10 cellular contexts compared by ENCODE assay signal in the genomic region with DNA sequence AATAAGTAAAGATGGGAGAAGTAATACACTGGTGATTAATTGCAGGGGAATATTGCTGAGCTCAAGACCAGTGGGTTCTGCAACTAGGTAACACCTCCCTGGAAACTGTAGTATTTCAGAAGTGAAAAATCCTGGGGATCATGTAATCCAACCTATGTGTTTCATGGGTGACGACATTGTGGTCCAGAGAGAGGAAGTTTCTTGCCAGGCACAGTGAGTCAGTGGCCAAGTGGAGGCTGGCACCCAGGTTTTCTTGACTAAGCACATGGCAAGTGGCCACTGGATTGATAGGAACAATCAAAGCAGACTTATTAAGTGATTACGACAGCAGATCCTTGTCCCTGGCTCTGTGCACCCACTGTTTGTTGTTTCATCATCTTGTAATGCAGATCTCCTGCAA.
DNase-seq lines count a peak whose midpoint lies in the region; ATAC-seq lines count a peak whose summit lies in the region.
"Had no signal": no experiment of that assay in that cellular context is flagged by ENCODE, and none has a peak within 500 bp of the region (broad histone marks: within the 10 kb centered on the region; RNA-seq: fewer than 3 reads in every experiment).

No MANE protein-coding gene starts in this region.

- DNase-seq in DMS 273 (lab: John Stamatoyannopoulos, UW; ENCODE audit: unreplicated experiment) (peak; percentile 7), DMS 273 treated with DMSO at 0.1 percent for 48 hours (lab: John Stamatoyannopoulos, UW) (no peak), RPMI8226 (peak; percentile 77), fibroblast of the conjunctiva (ENCODE audit: low read depth) (peak; percentile 55), NCI-H748 (lab: John Stamatoyannopoulos, UW; ENCODE audit: unreplicated experiment) (no peak), DMS153 treated with DMSO at 0.1 percent for 48 hours (lab: John Stamatoyannopoulos, UW; ENCODE audit: unreplicated experiment) (no peak)
- DNase-seq in stimulated activated effector memory CD8-positive, alpha-beta T cell treated with anti-CD3 and anti-CD28 coated beads, Interleukin-12 subunit alpha, Interleukin-12 subunit beta, amount 100 ng/mL, for 72 hours (ENCODE audit: low spot score in 2 of 2): no peak
- DNase-seq: NCI-H524 treated with DMSO at 0.1 percent for 48 hours, transverse colon had no signal

- H3K4me3 Mint-ChIP-seq in stimulated activated effector memory CD8-positive, alpha-beta T cell treated with anti-CD3 and anti-CD28 coated beads, Interleukin-12 subunit alpha, Interleukin-12 subunit beta, amount 100 ng/mL, for 72 hours: no peak overlapping the region

- H3K9me3 Mint-ChIP-seq in stimulated activated effector memory CD8-positive, alpha-beta T cell treated with anti-CD3 and anti-CD28 coated beads, Interleukin-12 subunit alpha, Interleukin-12 subunit beta, amount 100 ng/mL, for 72 hours: peaks cover 5% of the 10 kb centered on the region

- H3K36me3 Mint-ChIP-seq in stimulated activated effector memory CD8-positive, alpha-beta T cell treated with anti-CD3 and anti-CD28 coated beads, Interleukin-12 subunit alpha, Interleukin-12 subunit beta, amount 100 ng/mL, for 72 hours: peaks cover 14% of the 10 kb centered on the region

- H3K27ac Mint-ChIP-seq in stimulated activated effector memory CD8-positive, alpha-beta T cell treated with anti-CD3 and anti-CD28 coated beads, Interleukin-12 subunit alpha, Interleukin-12 subunit beta, amount 100 ng/mL, for 72 hours: no peak overlapping the region

- peak; percentile 34 for ATAC-seq in stimulated activated effector memory CD8-positive, alpha-beta T cell treated with anti-CD3 and anti-CD28 coated beads, Interleukin-12 subunit alpha, Interleukin-12 subunit beta, amount 100 ng/mL, for 72 hours
- ATAC-seq in GM18907 (IDR thresholded peaks at IDR 0.05; ENCODE audit: unreplicated experiment): no peak

- peaks cover 36% of the 10 kb centered on the region for H3K4me1 Mint-ChIP-seq in stimulated activated effector memory CD8-positive, alpha-beta T cell treated with anti-CD3 and anti-CD28 coated beads, Interleukin-12 subunit alpha, Interleukin-12 subunit beta, amount 100 ng/mL, for 72 hours

Comparison
In these comparisons a context has a peak if more than half of its experiments do, and no peak if none do; other contexts are left out.
1. DNase-seq: peak in DMS 273 (single experiment), RPMI8226 (single experiment) and fibroblast of the conjunctiva (single experiment); none in DMS 273 treated with DMSO at 0.1 percent for 48 hours (single experiment), stimulated activated effector memory CD8-positive, alpha-beta T cell treated with anti-CD3 and anti-CD28 coated beads, Interleukin-12 subunit alpha, Interleukin-12 subunit beta, amount 100 ng/mL, for 72 hours (0 of 2), NCI-H748 (single experiment) and DMS153 treated with DMSO at 0.1 percent for 48 hours (single experiment).